7 cellular contexts compared by ENCODE assay signal in the genomic region with DNA sequence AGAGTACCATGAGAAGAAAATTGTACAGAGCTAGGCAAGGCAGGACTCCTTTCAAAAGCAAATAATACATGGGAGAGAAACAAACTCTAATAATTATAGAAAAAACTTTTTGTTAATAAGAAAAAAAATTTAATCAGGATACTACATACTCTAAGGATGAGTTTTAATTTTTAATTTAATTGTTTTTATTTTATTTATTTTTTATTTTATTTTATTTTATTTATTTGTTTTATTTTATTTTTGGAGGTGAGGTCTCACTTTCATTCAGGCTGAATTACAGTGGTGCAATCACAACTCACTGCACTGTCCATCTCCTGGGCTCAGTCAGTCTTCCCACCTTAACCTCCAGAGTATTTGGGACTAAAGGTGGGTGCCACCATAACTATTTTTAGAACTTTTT.
"Had no signal": no experiment of that assay in that cellular context is flagged by ENCODE, and none has a peak within 500 bp of the region (broad histone marks: within the 10 kb centered on the region; RNA-seq: fewer than 3 reads in every experiment).

No MANE protein-coding gene starts in this region.

- H3K36me3 Mint-ChIP-seq: IgD-negative memory B cell had no signal

- ATAC-seq: HepG2, K562 had no signal

- FAIRE-seq: HepG2, HTR-8/SVneo, K562 had no signal

- DNase-seq: IMR-90, KBM-7, KG1 had no signal

- H3K27ac Mint-ChIP-seq: IgD-negative memory B cell had no signal

- H3K4me3 Mint-ChIP-seq: IgD-negative memory B cell had no signal

- H3K9me3 Mint-ChIP-seq: IgD-negative memory B cell had no signal

- H3K4me1 Mint-ChIP-seq: IgD-negative memory B cell had no signal

- H3K27me3 Mint-ChIP-seq: IgD-negative memory B cell had no signal
